2 cellular contexts compared by ENCODE assay signal in the genomic region with DNA sequence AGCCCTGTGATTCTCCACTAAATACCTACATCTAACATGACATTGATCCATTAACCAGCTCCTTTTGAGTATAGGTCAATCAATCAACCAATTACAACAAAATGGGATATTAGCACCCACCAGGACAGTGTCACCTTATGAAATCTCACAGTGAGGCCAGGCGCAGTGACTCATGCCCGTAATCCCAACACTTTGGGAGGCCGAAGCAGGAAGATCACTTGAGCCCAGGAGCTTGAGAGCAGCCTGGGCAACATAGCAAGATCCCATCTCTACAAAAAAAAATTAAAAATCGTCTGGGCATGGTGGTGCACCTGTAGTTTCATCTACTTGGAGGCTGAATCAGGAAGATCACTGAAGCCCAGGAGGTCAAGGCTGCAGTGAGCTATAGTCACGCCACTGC.
TF ChIP-seq lines count a peak whose summit lies in the region.

No MANE protein-coding gene starts in this region.

TF ChIP-seq in HepG2, 621 proteins besides CTCF, POLR2A, EP300 and RAD21:
- TF ChIP-seq ZNF121 (CRISPR knock-in tag; IDR thresholded peaks at IDR 0.05) (peak; percentile 51; the same call in 1 of the 2 replicates), HOXD1 (CRISPR knock-in tag; IDR thresholded peaks at IDR 0.05) (no peak)

TF ChIP-seq in K562, 482 proteins besides CTCF, POLR2A, EP300 and RAD21:
- TF ChIP-seq, protein P1, sequence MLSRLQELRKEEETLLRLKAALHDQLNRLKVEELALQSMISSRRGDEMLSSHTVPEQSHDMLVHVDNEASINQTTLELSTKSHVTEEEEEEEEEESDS (CRISPR knock-in tag; IDR thresholded peaks at IDR 0.05) = no peak
- peak; percentile 78 for TF ChIP-seq ZNF121 (CRISPR knock-in tag; conservative IDR thresholded peaks at IDR 0.05)
